ENCODE assay signal across 22 cellular contexts in the genomic region with DNA sequence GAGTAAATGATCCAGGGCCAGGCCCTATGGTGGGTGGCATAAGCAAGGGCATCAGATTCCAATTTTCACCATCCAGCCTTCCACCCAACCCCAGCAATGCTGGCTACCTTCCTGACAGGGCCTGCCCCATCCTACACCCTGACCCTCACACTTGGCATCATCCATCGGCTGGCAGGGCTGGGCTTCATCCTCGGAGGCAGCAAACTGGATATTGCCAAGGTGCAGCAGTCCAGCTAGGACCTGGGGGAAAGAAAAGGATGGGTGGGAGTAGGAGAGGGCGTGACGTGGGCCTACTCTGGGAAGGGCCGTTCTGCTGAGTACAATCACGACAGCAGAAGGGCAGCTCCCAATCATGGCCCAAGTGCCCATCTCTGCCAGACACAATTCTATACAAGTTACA.
"Had no signal": no experiment of that assay in that cellular context is flagged by ENCODE, and none has a peak within 500 bp of the region (broad histone marks: within the 10 kb centered on the region; RNA-seq: fewer than 3 reads in every experiment).

No MANE protein-coding gene starts in this region.

- H3K4me3 Mint-ChIP-seq: effector memory CD8-positive, alpha-beta T cell; immature natural killer cell; naive B cell; natural killer cell treated with Interleukin-12 subunit alpha and Interleukin-12 subunit beta and Interleukin-15 and Interleukin-18, amount 100 ng/mL, for 72 hours; neural crest cell; stimulated activated memory B cell treated with anti-CD40 and anti-IgM and Interleukin-4, amounts not matched to agents 10 μg/mL and 1 μg/mL and 100 μg/mL, for 72 hours; type B pancreatic cell had no signal

- H3K4me1 Mint-ChIP-seq: immature natural killer cell; naive B cell; neural crest cell; stimulated activated memory B cell treated with anti-CD40 and anti-IgM and Interleukin-4, amounts not matched to agents 10 μg/mL and 1 μg/mL and 100 μg/mL, for 72 hours had no signal

- DNase-seq: cortex of kidney; effector memory CD8-positive, alpha-beta T cell; hypothalamus; immature natural killer cell; kidney glomerular epithelial cell; left ventricle myocardium superior; lower lobe of right lung; mucosa of descending colon; naive B cell; psoas muscle; right cardiac atrium; sigmoid colon; stimulated activated CD4-positive, alpha-beta T cell treated with anti-CD3 and anti-CD28 coated beads, Interleukin-2, amount 100 ng/mL, for 24 hours; stimulated activated CD4-positive, alpha-beta T cell treated with anti-CD3 and anti-CD28 coated beads, Interleukin-4, amount 100 ng/mL, for 24 hours; stimulated activated naive CD8-positive, alpha-beta T cell treated with anti-CD3 and anti-CD28 coated beads, Interleukin-15, Interleukin-2, amounts not matched to agents 100 U/mL and 50 U/mL, for 24 hours; substantia nigra; testis; tibial artery had no signal

- ATAC-seq: effector memory CD8-positive, alpha-beta T cell; left ventricle myocardium superior; lower lobe of right lung; mucosa of descending colon; natural killer cell treated with Interleukin-12 subunit alpha and Interleukin-12 subunit beta and Interleukin-15 and Interleukin-18, amount 100 ng/mL, for 72 hours; psoas muscle; right cardiac atrium; stimulated activated memory B cell treated with anti-CD40 and anti-IgM and Interleukin-4, amounts not matched to agents 10 μg/mL and 1 μg/mL and 100 μg/mL, for 72 hours; stimulated activated naive CD8-positive, alpha-beta T cell treated with anti-CD3 and anti-CD28 coated beads, Interleukin-15, Interleukin-2, amounts not matched to agents 100 U/mL and 50 U/mL, for 24 hours had no signal

- H3K9me3 Mint-ChIP-seq: effector memory CD8-positive, alpha-beta T cell; immature natural killer cell; naive B cell; natural killer cell treated with Interleukin-12 subunit alpha and Interleukin-12 subunit beta and Interleukin-15 and Interleukin-18, amount 100 ng/mL, for 72 hours; neural crest cell; stimulated activated memory B cell treated with anti-CD40 and anti-IgM and Interleukin-4, amounts not matched to agents 10 μg/mL and 1 μg/mL and 100 μg/mL, for 72 hours; type B pancreatic cell had no signal

- H3K36me3 Mint-ChIP-seq: natural killer cell treated with Interleukin-12 subunit alpha and Interleukin-12 subunit beta and Interleukin-15 and Interleukin-18, amount 100 ng/mL, for 72 hours had no signal

- H3K27me3 Mint-ChIP-seq: effector memory CD8-positive, alpha-beta T cell; naive B cell; natural killer cell treated with Interleukin-12 subunit alpha and Interleukin-12 subunit beta and Interleukin-15 and Interleukin-18, amount 100 ng/mL, for 72 hours; stimulated activated memory B cell treated with anti-CD40 and anti-IgM and Interleukin-4, amounts not matched to agents 10 μg/mL and 1 μg/mL and 100 μg/mL, for 72 hours; type B pancreatic cell had no signal

- H3K27ac Mint-ChIP-seq: immature natural killer cell; natural killer cell treated with Interleukin-12 subunit alpha and Interleukin-12 subunit beta and Interleukin-15 and Interleukin-18, amount 100 ng/mL, for 72 hours; stimulated activated memory B cell treated with anti-CD40 and anti-IgM and Interleukin-4, amounts not matched to agents 10 μg/mL and 1 μg/mL and 100 μg/mL, for 72 hours; type B pancreatic cell had no signal
